In genomic region chr22:42537199-42537831, GRCh38 we compare ENCODE assay signal across 8 cellular contexts. TPM values are rescaled to one million over a fixed set of nuclear protein-coding genes. Genes with fewer than 3 reads are reported as not detected.
DNase-seq lines count a peak whose midpoint lies in the region; ATAC-seq and TF ChIP-seq lines count a peak whose summit lies in the region.
"Not testable (repeated sequence)": the region's sequence is repeated elsewhere in the genome, so short reads cannot be mapped to it uniquely, and the experiment has no call there.

No MANE protein-coding gene starts in this region.

- peak; percentile 80 for DNase-seq in NCI-H2196 (lab: John Stamatoyannopoulos, UW; ENCODE audit: unreplicated experiment)
- DNase-seq in activated CD4-positive, alpha-beta memory T cell treated with anti-CD3 and anti-CD28 coated beads, Interleukin-2, amount 10 ng/mL, durations not matched to agents 7 days and 5 days; effector memory CD8-positive, alpha-beta T cell; spleen: not testable (repeated sequence)

- H3K27me3 Mint-ChIP-seq in activated CD4-positive, alpha-beta memory T cell treated with anti-CD3 and anti-CD28 coated beads, Interleukin-2, amount 10 ng/mL, durations not matched to agents 7 days and 5 days; effector memory CD8-positive, alpha-beta T cell: not testable (repeated sequence)

- ATAC-seq in GM19351 (IDR thresholded peaks at IDR 0.05; ENCODE audit: unreplicated experiment) (peak; percentile 56), HG02885 (IDR thresholded peaks at IDR 0.05; ENCODE audit: poor library complexity, unreplicated experiment) (peak; percentile 44)
- ATAC-seq in effector memory CD8-positive, alpha-beta T cell (replicated peaks) = peak; percentile 40

- not testable (repeated sequence) for H3K4me3 ChIP-seq in liver (ENCODE audit: low read depth in 1 of 3, low read length in 3 of 3); spleen

- CTCF ChIA-PET in activated CD4-positive, alpha-beta memory T cell treated with anti-CD3 and anti-CD28 coated beads, Interleukin-2, amount 10 ng/mL, durations not matched to agents 7 days and 5 days (lab: Charles Lee) = not testable (repeated sequence)

- H3K4me1 ChIP-seq in liver (ENCODE audit: control insufficient read depth in 4 of 4, insufficient read depth in 4 of 4, low read length in 3 of 4) = not testable (repeated sequence)
- peaks cover 0 to 58% (median 25%) of the 10 kb centered on the region in 6 donors for H3K4me1 ChIP-seq in spleen

- not testable (repeated sequence) for H3K9ac ChIP-seq in liver (ENCODE audit: low read depth in 1 of 2, low read length in 2 of 2)

- not testable (repeated sequence) for TF ChIP-seq CTCF in C4-2B (conservative IDR thresholded peaks at IDR 0.05); liver (IDR thresholded peaks at IDR 0.05; ENCODE audit: low read depth, low read length, missing input control); spleen (IDR thresholded peaks at IDR 0.05 in 8 of 11, conservative IDR thresholded peaks at IDR 0.05 in 3 of 11)

- peak overlapping the region; percentile 61 for H3K27ac Mint-ChIP-seq in activated CD4-positive, alpha-beta memory T cell treated with anti-CD3 and anti-CD28 coated beads, Interleukin-2, amount 10 ng/mL, durations not matched to agents 7 days and 5 days
- H3K27ac Mint-ChIP-seq in effector memory CD8-positive, alpha-beta T cell = not testable (repeated sequence)

- intact Hi-C loops in spleen (cut with DNase I; ENCODE audit: low total_unique reads) = not testable (repeated sequence)

- H3K36me3 Mint-ChIP-seq in activated CD4-positive, alpha-beta memory T cell treated with anti-CD3 and anti-CD28 coated beads, Interleukin-2, amount 10 ng/mL, durations not matched to agents 7 days and 5 days (ENCODE audit: low read depth); effector memory CD8-positive, alpha-beta T cell (ENCODE audit: insufficient read depth): not testable (repeated sequence)

- not testable (repeated sequence) for H3K36me3 ChIP-seq in liver (ENCODE audit: control insufficient read depth in 4 of 4, insufficient read depth in 3 of 4, low read depth in 1 of 4, low read length in 3 of 4); spleen

- peak overlapping the region; percentile 71 for H3K27ac ChIP-seq in C4-2B
- peak overlapping the region; percentile 21 to 72 for H3K27ac ChIP-seq in liver (ENCODE audit: low read depth in 1 of 2, low read length in 2 of 2)
- peak overlapping the region in 6 of 8 donors; percentile 11 to 81 (median 60) for H3K27ac ChIP-seq in spleen

- POLR2A ChIA-PET in activated CD4-positive, alpha-beta memory T cell treated with anti-CD3 and anti-CD28 coated beads, Interleukin-2, amount 10 ng/mL, durations not matched to agents 7 days and 5 days (lab: Charles Lee) = interaction anchor here (1.0 to 1.3 kb wide), 3 partner anchors 13 to 19 kb away, joined by 3 to 4 read pairs (median 3); no protein-coding TSS in a partner anchor

- TF ChIP-seq POLR2A in spleen (IDR thresholded peaks at IDR 0.05) = not testable (repeated sequence)

- H3K4me3 Mint-ChIP-seq in activated CD4-positive, alpha-beta memory T cell treated with anti-CD3 and anti-CD28 coated beads, Interleukin-2, amount 10 ng/mL, durations not matched to agents 7 days and 5 days; effector memory CD8-positive, alpha-beta T cell: not testable (repeated sequence)

- TF ChIP-seq RAD21 in liver (IDR thresholded peaks at IDR 0.05) = not testable (repeated sequence)

- H3K4me1 Mint-ChIP-seq in activated CD4-positive, alpha-beta memory T cell treated with anti-CD3 and anti-CD28 coated beads, Interleukin-2, amount 10 ng/mL, durations not matched to agents 7 days and 5 days = peaks cover 34% of the 10 kb centered on the region
- not testable (repeated sequence) for H3K4me1 Mint-ChIP-seq in effector memory CD8-positive, alpha-beta T cell (ENCODE audit: low read depth in 2 of 2)

- H3K9me3 Mint-ChIP-seq in activated CD4-positive, alpha-beta memory T cell treated with anti-CD3 and anti-CD28 coated beads, Interleukin-2, amount 10 ng/mL, durations not matched to agents 7 days and 5 days; effector memory CD8-positive, alpha-beta T cell: not testable (repeated sequence)

- 68% methylated on average over 13 of the region's 14 CpGs for WGBS in liver
- WGBS in spleen, 5 donors = 55 to 70% (median 56%) methylated on average over 7 to 13 of the region's 14 CpGs

- not testable (repeated sequence) for H3K9me3 ChIP-seq in liver (ENCODE audit: control insufficient read depth in 4 of 4, low read length in 3 of 4); spleen

- H3K27me3 ChIP-seq in liver (ENCODE audit: control insufficient read depth in 4 of 4, insufficient read depth in 4 of 4, low read length in 3 of 4); spleen (replicated peaks in 1 of 7): not testable (repeated sequence)

TF ChIP-seq in liver, 16 proteins besides CTCF, POLR2A, EP300 and RAD21:
- TF ChIP-seq SP1 (IDR thresholded peaks at IDR 0.05) = peak; percentile 7

RNA-seq across cellular contexts. Expression of gene SERHL2, which starts 16.4 kb away (rescaled TPM):
- total RNA-seq in activated CD4-positive, alpha-beta memory T cell treated with anti-CD3 and anti-CD28 coated beads, Interleukin-2, amount 10 ng/mL, durations not matched to agents 7 days and 5 days = under 1 TPM; 0.55 to 0.81 TPM
- total RNA-seq in liver = under 1 TPM; 0.59 to 0.79 TPM
- polyA plus RNA-seq in liver = 1 to 10 TPM in 1 of 2 donors, under 1 TPM in 1; 0.51 to 1.6 TPM
- total RNA-seq in spleen = 1 to 10 TPM; 1.7 to 4.1 (median 3.0) TPM
- polyA plus RNA-seq in spleen = 1 to 10 TPM; 2.2 to 4.1 (median 2.6) TPM

RNA-seq across cellular contexts. Expression of gene RRP7A, which starts 17.7 kb away (rescaled TPM):
- total RNA-seq in activated CD4-positive, alpha-beta memory T cell treated with anti-CD3 and anti-CD28 coated beads, Interleukin-2, amount 10 ng/mL, durations not matched to agents 7 days and 5 days = 10 to 100 TPM; 58.8 to 62.5 TPM
- 10 to 100 TPM in 1 of 2 donors, 1 to 10 TPM in 1; 9.9 to 12.1 TPM for total RNA-seq in liver
- polyA plus RNA-seq in liver = 10 to 100 TPM in 1 of 2 donors, 1 to 10 TPM in 1; 8.6 to 10.7 TPM
- 10 to 100 TPM; 27.1 to 47.4 (median 42.5) TPM for total RNA-seq in spleen
- 10 to 100 TPM in 2 of 3 donors, 1 to 10 TPM in 1; 8.9 to 38.8 (median 31.5) TPM for polyA plus RNA-seq in spleen
